Comparison of ENCODE assay signal across 10 cellular contexts in genomic region chr11:66337103-66337899, GRCh38. TPM values are rescaled to one million over a fixed set of nuclear protein-coding genes. Genes with fewer than 3 reads are reported as not detected.
DNase-seq lines count a peak whose midpoint lies in the region; ATAC-seq, FAIRE-seq and TF ChIP-seq lines count a peak whose summit lies in the region.
"Had no signal": no experiment of that assay in that cellular context is flagged by ENCODE, and none has a peak within 500 bp of the region (broad histone marks: within the 10 kb centered on the region; RNA-seq: fewer than 3 reads in every experiment).

No MANE protein-coding gene starts in this region.

- H2AFZ ChIP-seq in K562 (ENCODE audit: low read depth, low read length) (no peak overlapping the region), mesenchymal stem cell (ENCODE audit: low read depth, low read length) (no peak overlapping the region)

- H2BK5ac ChIP-seq in mesenchymal stem cell (ENCODE audit: low read depth, low read length, poor library complexity, severe bottlenecking): peak overlapping the region; percentile 11

- no peak for TF ChIP-seq EP300 in K562 (IDR thresholded peaks at IDR 0.05; ENCODE audit: low read length)

- intact Hi-C loops in A673 (cut with micrococcal nuclease; ENCODE audit: unreplicated experiment): no loop called here
- intact Hi-C loops in K562 (cut with micrococcal nuclease): no loop called here

- H2AK5ac ChIP-seq in mesenchymal stem cell (ENCODE audit: low read length, severe bottlenecking): peak overlapping the region; percentile 36

- H3K18ac ChIP-seq in mesenchymal stem cell (ENCODE audit: low read depth in 1 of 2, low read length in 2 of 2): peak overlapping the region; percentile 4 to 44

- H4K91ac ChIP-seq in mesenchymal stem cell (ENCODE audit: low read length): peak overlapping the region; percentile 77

- DNase-seq in A673 (ENCODE audit: low spot score) (no peak), HT1080 (ENCODE audit: low read depth) (peak; percentile 38), K562 (ENCODE audit: extremely low read depth in 1 of 4, low spot score in 3 of 4) (peak in 1 of 4 experiments; percentile 8), mesenchymal stem cell (peak; percentile 75), iPS-NIHi7 (ENCODE audit: extremely low spot score) (no peak)
- no peak for DNase-seq in stimulated activated naive CD4-positive, alpha-beta T cell treated with Interleukin-2 at 50 U/mL for 16 hours (lab: John Stamatoyannopoulos, UW)

- H2BK15ac ChIP-seq in mesenchymal stem cell (ENCODE audit: low read depth, poor library complexity, severe bottlenecking): peak overlapping the region; percentile 65

- POLR2A ChIA-PET in A673 (lab: Charles Lee; ENCODE audit: low non-redundant PET) (no interaction called here), K562 (lab: Yijun Ruan, JAX) (interaction anchor here (0.6 to 1.7 kb wide), 3 partner anchors 11 to 56 kb away, joined by 3 to 5 read pairs (median 4); partner anchors contain the start of genes B4GAT1 and YIF1A)

- no peak overlapping the region for H3K4me2 ChIP-seq in K562 (ENCODE audit: insufficient read depth, low read length)
- H3K4me2 ChIP-seq in mesenchymal stem cell (ENCODE audit: low read length, poor library complexity, severe bottlenecking): peak overlapping the region; percentile 68

- no peak for TF ChIP-seq RAD21 in K562 (CRISPR knock-in tag; conservative IDR thresholded peaks at IDR 0.05 in 1 of 2, IDR thresholded peaks at IDR 0.05 in 1 of 2)

- CTCF ChIA-PET in A673 (lab: Charles Lee) (no interaction called here), K562 (lab: Yijun Ruan, JAX; ENCODE audit: low intra/inter-chr PET ratio) (interaction anchor here (0.5 to 1.7 kb wide), 3 partner anchors 26 to 1216 kb away, joined by 3 to 8 read pairs (median 8); no protein-coding TSS in a partner anchor)

- in situ Hi-C loops in K562 (cut with MboI): no loop called here

- H4K20me1 ChIP-seq in K562 (replicated peaks; ENCODE audit: control insufficient read depth, insufficient read depth, low read length): peaks cover 3% of the 10 kb centered on the region; the same call in 1 of the 2 replicates

- H2BK12ac ChIP-seq in mesenchymal stem cell (ENCODE audit: low read length in 2 of 2): peak overlapping the region; percentile 56 to 90

- H3K4me3 ChIP-seq in A673 (ENCODE audit: low read depth, low read length, poor library complexity, severe bottlenecking) (no peak overlapping the region), K562 (no peak overlapping the region), mesenchymal stem cell (ENCODE audit: insufficient read depth in 1 of 2, low read depth in 1 of 2, low read length in 2 of 2) (no peak overlapping the region)

- H3K9ac ChIP-seq in K562 (ENCODE audit: insufficient read depth in 1 of 2, low read depth in 2 of 2, low read length in 2 of 2) (peak overlapping the region in 1 of 2 experiments; percentile 78; a peak in 1 of 4 replicates), mesenchymal stem cell (ENCODE audit: low read length) (peak overlapping the region; percentile 99)

- no peaks in the 10 kb centered on the region for H3K9me3 ChIP-seq in A673 (ENCODE audit: low read depth, low read length, poor library complexity, severe bottlenecking)
- no peaks in the 10 kb centered on the region for H3K9me3 ChIP-seq in K562 (replicated peaks; ENCODE audit: control insufficient read depth, insufficient read depth, low read depth, low read length)
- H3K9me3 ChIP-seq in mesenchymal stem cell (ENCODE audit: control insufficient read depth, low read length): no peaks in the 10 kb centered on the region
- H3K9me3 ChIP-seq: ovary had no signal

- no peak overlapping the region for H3K14ac ChIP-seq in mesenchymal stem cell (ENCODE audit: low read length in 2 of 2)

- peaks cover 33% of the 10 kb centered on the region for H3K79me1 ChIP-seq in mesenchymal stem cell (replicated peaks; ENCODE audit: low read length, poor library complexity, severe bottlenecking)

- H2BK120ac ChIP-seq in mesenchymal stem cell (ENCODE audit: low read depth, low read length): no peak overlapping the region

- TF ChIP-seq POLR2A in K562 (conservative IDR thresholded peaks at IDR 0.05): no peak

- H3K27ac ChIP-seq in A673 (ENCODE audit: low read depth, low read length, poor library complexity, severe bottlenecking): peak overlapping the region; percentile 69
- H3K27ac ChIP-seq in K562 (ENCODE audit: extremely low read depth, low read depth, low read length): no peak overlapping the region
- peak overlapping the region; percentile 97 for H3K27ac ChIP-seq in mesenchymal stem cell (ENCODE audit: low read length, poor library complexity, severe bottlenecking)

- TF ChIP-seq CTCF in A673 (conservative IDR thresholded peaks at IDR 0.05; ENCODE audit: low read depth, low read length) (no peak), K562 (IDR thresholded peaks at IDR 0.05 in 2 of 3, conservative IDR thresholded peaks at IDR 0.05 in 1 of 3; ENCODE audit: insufficient read depth in 2 of 3, low read depth in 1 of 3, low read length in 3 of 3) (no peak)

- no peak for ATAC-seq in K562
- ATAC-seq in HG02870 (IDR thresholded peaks at IDR 0.05; ENCODE audit: unreplicated experiment): no peak
- no peak for ATAC-seq in HG02610 (IDR thresholded peaks at IDR 0.05; ENCODE audit: unreplicated experiment)

- H3K36me3 ChIP-seq in A673 (ENCODE audit: insufficient read depth, low read length, poor library complexity, severe bottlenecking) (peaks cover 16% of the 10 kb centered on the region), K562 (ENCODE audit: control insufficient read depth, insufficient read depth, low read length) (peaks cover 51% of the 10 kb centered on the region; the same call in 2 of the 3 replicates), mesenchymal stem cell (ENCODE audit: control insufficient read depth in 1 of 2, insufficient read depth in 2 of 2, low read depth in 1 of 2, low read length in 2 of 2) (peaks cover 63 to 77% of the 10 kb centered on the region in 2 experiments)
- H3K36me3 ChIP-seq: ovary had no signal

- 77% methylated on average over 11 of the region's 18 CpGs for WGBS in K562 (ENCODE audit: insufficient coverage, low coverage, missing lambda C conversion rate)
- 41% methylated on average over 18 of the region's 18 CpGs for WGBS in mesenchymal stem cell

- no TSS peak for BruUV-seq in A673 (replicated peaks; lab: Mats Ljungman, UMichigan)
- no TSS peak for BruUV-seq in K562 (replicated peaks; lab: Mats Ljungman, UMichigan)

- H3K9me1 ChIP-seq in K562 (ENCODE audit: control insufficient read depth, insufficient read depth, low read length): no peaks in the 10 kb centered on the region

- H4K8ac ChIP-seq in mesenchymal stem cell (ENCODE audit: low read length): peak overlapping the region; percentile 84

- no peak for FAIRE-seq in K562 (lab: Jason Lieb, UNC)
- FAIRE-seq: colon had no signal

- H3K79me2 ChIP-seq in K562 (ENCODE audit: control insufficient read depth, insufficient read depth, low read length): no peaks in the 10 kb centered on the region

- peaks cover 25% of the 10 kb centered on the region for H3K4me1 ChIP-seq in A673 (ENCODE audit: insufficient read depth, low read length, poor library complexity, severe bottlenecking)
- H3K4me1 ChIP-seq in K562 (replicated peaks in 1 of 2; ENCODE audit: control insufficient read depth in 2 of 2, insufficient read depth in 2 of 2, low read length in 2 of 2): peaks cover 7 to 51% of the 10 kb centered on the region in 2 experiments; a peak in 4 of 5 replicates
- H3K4me1 ChIP-seq in mesenchymal stem cell (ENCODE audit: control insufficient read depth, insufficient read depth, low read depth, low read length): peaks cover 71% of the 10 kb centered on the region

- H3K4ac ChIP-seq in mesenchymal stem cell (ENCODE audit: low read depth in 1 of 2, low read length in 2 of 2): peak overlapping the region; percentile 52 to 63

- H3K23ac ChIP-seq in mesenchymal stem cell (ENCODE audit: low read length in 2 of 2): peak overlapping the region in 1 of 2 experiments; percentile 53

- H3K27me3 ChIP-seq in A673 (replicated peaks; ENCODE audit: insufficient read depth, low read depth, low read length, poor library complexity): no peaks in the 10 kb centered on the region
- H3K27me3 ChIP-seq in K562 (ENCODE audit: control insufficient read depth in 2 of 2, insufficient read depth in 2 of 2, low read length in 2 of 2): no peaks in the 10 kb centered on the region
- no peaks in the 10 kb centered on the region for H3K27me3 ChIP-seq in mesenchymal stem cell (ENCODE audit: control insufficient read depth in 1 of 2, insufficient read depth in 1 of 2, low read length in 2 of 2)
- H3K27me3 ChIP-seq: ovary had no signal

RNA-seq across cellular contexts. Expression of gene RIN1, which starts 1.1 kb away (rescaled TPM):
- total RNA-seq in A673 (2021) (4.9 and 6.4 TPM in 2 replicates), K562 (2014; rRNA removed) (0.73 and 0.90 TPM in 2 replicates), K562 (2014; rRNA removed; fragmentation: Illumina TruSeq; extraction: Trizol) (0.25 TPM in 1 of 2 replicates, not detected in the other), K562 (2015; rRNA removed; fragmentation: Illumina TruSeq; extraction: Trizol) (0.34 and 0.47 TPM in 2 replicates), K562 (2021) (0.40 and 1.2 TPM in 2 replicates)
- total RNA-seq in HT1080 (2014; rRNA removed; shearing (Covaris generic)): 44.2 and 47.5 TPM in 2 replicates
- 32.2 and 34.4 TPM in 2 replicates for polyA plus RNA-seq in HT1080 (2015; cell fraction: cytosol; rRNA removed)
- 77.1 and 80.4 TPM in 2 replicates for polyA plus RNA-seq in HT1080 (2015; cell fraction: nucleus; rRNA removed)
- total RNA-seq in K562 (2011; cell fraction: chromatin; rRNA removed; ENCODE audit: low replicate concordance): 0.74 and 1.8 TPM in 2 replicates
- 0.79 and 1.2 TPM in 2 replicates for total RNA-seq in K562 (2011; cell fraction: nucleolus; rRNA removed)
- 1.1 and 1.2 TPM in 2 replicates for total RNA-seq in K562 (2011; cell fraction: nucleoplasm; rRNA removed)
- polyA plus RNA-seq in K562 (2011; rRNA removed) (0.20 and 0.35 TPM in 2 replicates), K562 (2014; fragmentation: Illumina TruSeq; extraction: Trizol) (0.36 and 0.43 TPM in 2 replicates), K562 (2014; fragmentation: Nextera tagmentation; extraction: Ambion mirVana) (under 1 TPM in 1 of 2 experiments, not detected in 1; 0.01 TPM), K562 (2014; rRNA removed) (0.26 and 0.48 TPM in 2 replicates)
- 0.21 and 1.2 TPM in 2 replicates for polyA plus RNA-seq in K562 (2011; cell fraction: cytosol; rRNA removed)
- polyA plus RNA-seq in K562 (2011; cell fraction: nucleus; rRNA removed): 2.0 and 3.7 TPM in 2 replicates
- 0.76 and 1.3 TPM in 2 replicates for polyA plus RNA-seq in K562 (2012)
- polyA minus RNA-seq in K562 (2011; rRNA and poly(A)+ RNA removed): 0.15 TPM in 1 of 2 replicates, not detected in the other
- 0.29 and 1.3 TPM in 2 replicates for polyA minus RNA-seq in K562 (2011; cell fraction: cytosol; rRNA and poly(A)+ RNA removed)
- polyA minus RNA-seq in K562 (2011; cell fraction: nucleus; rRNA and poly(A)+ RNA removed): 0.67 and 1.2 TPM in 2 replicates
- polyA plus RNA-seq in mesenchymal stem cell (2013, experiment 1 of 2): 29.1 TPM
- polyA plus RNA-seq in mesenchymal stem cell (2013, experiment 2 of 2): 26.9 TPM

RNA-seq across cellular contexts. Expression of gene BRMS1, which starts 7.6 kb away (rescaled TPM):
- total RNA-seq in A673 (2021): 76.8 and 93.5 TPM in 2 replicates
- 69.9 and 78.7 TPM in 2 replicates for total RNA-seq in HT1080 (2014; rRNA removed; shearing (Covaris generic))
- polyA plus RNA-seq in HT1080 (2015; cell fraction: cytosol; rRNA removed): 35.2 and 45.6 TPM in 2 replicates
- 33.7 and 35.1 TPM in 2 replicates for polyA plus RNA-seq in HT1080 (2015; cell fraction: nucleus; rRNA removed)
- 15.8 and 32.2 TPM in 2 replicates for total RNA-seq in K562 (2011; cell fraction: chromatin; rRNA removed; ENCODE audit: low replicate concordance)
- 24.8 and 25.1 TPM in 2 replicates for total RNA-seq in K562 (2011; cell fraction: nucleolus; rRNA removed)
- total RNA-seq in K562 (2011; cell fraction: nucleoplasm; rRNA removed): 14.6 and 20.0 TPM in 2 replicates
- 76.9 and 78.8 TPM in 2 replicates for total RNA-seq in K562 (2014; rRNA removed)
- total RNA-seq in K562 (2014; rRNA removed; fragmentation: Illumina TruSeq; extraction: Trizol): 23.2 and 31.8 TPM in 2 replicates
- 59.9 and 65.3 TPM in 2 replicates for total RNA-seq in K562 (2015; rRNA removed; fragmentation: Illumina TruSeq; extraction: Trizol)
- 47.4 and 47.6 TPM in 2 replicates for total RNA-seq in K562 (2021)
- polyA plus RNA-seq in K562 (2011; rRNA removed): 29.3 and 33.4 TPM in 2 replicates
- 31.7 and 54.1 TPM in 2 replicates for polyA plus RNA-seq in K562 (2011; cell fraction: cytosol; rRNA removed)
- polyA plus RNA-seq in K562 (2011; cell fraction: nucleus; rRNA removed): 33.9 and 46.0 TPM in 2 replicates
- 41.0 and 43.8 TPM in 2 replicates for polyA plus RNA-seq in K562 (2012)
- 33.3 and 44.6 TPM in 2 replicates for polyA plus RNA-seq in K562 (2014; fragmentation: Illumina TruSeq; extraction: Trizol)
- polyA plus RNA-seq in K562 (2014; fragmentation: Nextera tagmentation; extraction: Ambion mirVana): 1 to 10 TPM; 2.2 to 4.5 TPM
- 65.5 and 67.8 TPM in 2 replicates for polyA plus RNA-seq in K562 (2014; rRNA removed)
- 10.6 and 12.7 TPM in 2 replicates for polyA minus RNA-seq in K562 (2011; rRNA and poly(A)+ RNA removed)
- 6.5 and 12.8 TPM in 2 replicates for polyA minus RNA-seq in K562 (2011; cell fraction: cytosol; rRNA and poly(A)+ RNA removed)
- 7.0 and 10.6 TPM in 2 replicates for polyA minus RNA-seq in K562 (2011; cell fraction: nucleus; rRNA and poly(A)+ RNA removed)
- 37.1 TPM for polyA plus RNA-seq in mesenchymal stem cell (2013, experiment 1 of 2)
- polyA plus RNA-seq in mesenchymal stem cell (2013, experiment 2 of 2): 35.4 TPM

RNA-seq across cellular contexts. Expression of gene B4GAT1, which starts 10.1 kb away (rescaled TPM):
- 47.1 and 53.6 TPM in 2 replicates for total RNA-seq in A673 (2021)
- total RNA-seq in HT1080 (2014; rRNA removed; shearing (Covaris generic)): 27.0 and 34.4 TPM in 2 replicates
- polyA plus RNA-seq in HT1080 (2015; cell fraction: cytosol; rRNA removed): 20.8 and 21.7 TPM in 2 replicates
- polyA plus RNA-seq in HT1080 (2015; cell fraction: nucleus; rRNA removed): 28.5 and 31.5 TPM in 2 replicates
- total RNA-seq in K562 (2011; cell fraction: chromatin; rRNA removed; ENCODE audit: low replicate concordance): 2.6 and 5.4 TPM in 2 replicates
- 9.3 and 11.3 TPM in 2 replicates for total RNA-seq in K562 (2011; cell fraction: nucleolus; rRNA removed)
- total RNA-seq in K562 (2011; cell fraction: nucleoplasm; rRNA removed): 6.2 and 6.6 TPM in 2 replicates
- 9.5 and 11.7 TPM in 2 replicates for total RNA-seq in K562 (2014; rRNA removed)
- 3.7 TPM in 2 replicates for total RNA-seq in K562 (2014; rRNA removed; fragmentation: Illumina TruSeq; extraction: Trizol)
- 6.6 and 7.4 TPM in 2 replicates for total RNA-seq in K562 (2015; rRNA removed; fragmentation: Illumina TruSeq; extraction: Trizol)
- total RNA-seq in K562 (2021): 8.6 and 8.7 TPM in 2 replicates
- 3.4 and 4.6 TPM in 2 replicates for polyA plus RNA-seq in K562 (2011; rRNA removed)
- polyA plus RNA-seq in K562 (2011; cell fraction: cytosol; rRNA removed): 4.2 and 7.4 TPM in 2 replicates
- polyA plus RNA-seq in K562 (2011; cell fraction: nucleus; rRNA removed): 3.3 and 3.4 TPM in 2 replicates
- polyA plus RNA-seq in K562 (2012): 11.4 and 15.9 TPM in 2 replicates
- polyA plus RNA-seq in K562 (2014; fragmentation: Illumina TruSeq; extraction: Trizol): 3.8 and 5.6 TPM in 2 replicates
- 1 to 10 TPM in 1 of 2 experiments, under 1 TPM in 1; 0.86 to 1.2 TPM for polyA plus RNA-seq in K562 (2014; fragmentation: Nextera tagmentation; extraction: Ambion mirVana)
- 5.7 and 6.8 TPM in 2 replicates for polyA plus RNA-seq in K562 (2014; rRNA removed)
- 2.1 and 3.4 TPM in 2 replicates for polyA minus RNA-seq in K562 (2011; rRNA and poly(A)+ RNA removed)
- 3.1 and 4.9 TPM in 2 replicates for polyA minus RNA-seq in K562 (2011; cell fraction: cytosol; rRNA and poly(A)+ RNA removed)
- 1.5 and 2.1 TPM in 2 replicates for polyA minus RNA-seq in K562 (2011; cell fraction: nucleus; rRNA and poly(A)+ RNA removed)
- polyA plus RNA-seq in mesenchymal stem cell (2013, experiment 1 of 2): 31.2 TPM
- 31.7 TPM for polyA plus RNA-seq in mesenchymal stem cell (2013, experiment 2 of 2)

RNA-seq across cellular contexts. Expression of gene CD248, which starts 20.5 kb away (rescaled TPM):
- total RNA-seq in A673 (2021) (97.8 and 111 TPM in 2 replicates), K562 (2014; rRNA removed) (not detected in 2 replicates), K562 (2014; rRNA removed; fragmentation: Illumina TruSeq; extraction: Trizol) (not detected in 2 replicates), K562 (2015; rRNA removed; fragmentation: Illumina TruSeq; extraction: Trizol) (not detected in 2 replicates), K562 (2021) (0.09 and 0.20 TPM in 2 replicates)
- not detected in 2 replicates for total RNA-seq in HT1080 (2014; rRNA removed; shearing (Covaris generic))
- polyA plus RNA-seq in HT1080 (2015; cell fraction: cytosol; rRNA removed): not detected in 2 replicates
- not detected in 2 replicates for polyA plus RNA-seq in HT1080 (2015; cell fraction: nucleus; rRNA removed)
- total RNA-seq in K562 (2011; cell fraction: chromatin; rRNA removed; ENCODE audit: low replicate concordance): not detected in 2 replicates
- not detected in 2 replicates for total RNA-seq in K562 (2011; cell fraction: nucleolus; rRNA removed)
- not detected in 2 replicates for total RNA-seq in K562 (2011; cell fraction: nucleoplasm; rRNA removed)
- polyA plus RNA-seq in K562 (2011; rRNA removed) (not detected in 2 replicates), K562 (2014; fragmentation: Illumina TruSeq; extraction: Trizol) (not detected in 2 replicates), K562 (2014; fragmentation: Nextera tagmentation; extraction: Ambion mirVana) (not detected), K562 (2014; rRNA removed) (not detected in 2 replicates)
- not detected in 2 replicates for polyA plus RNA-seq in K562 (2011; cell fraction: cytosol; rRNA removed)
- not detected in 2 replicates for polyA plus RNA-seq in K562 (2011; cell fraction: nucleus; rRNA removed)
- polyA plus RNA-seq in K562 (2012): 0.04 TPM in 1 of 2 replicates, not detected in the other
- polyA minus RNA-seq in K562 (2011; rRNA and poly(A)+ RNA removed): not detected in 2 replicates
- polyA minus RNA-seq in K562 (2011; cell fraction: cytosol; rRNA and poly(A)+ RNA removed): not detected in 2 replicates
- not detected in 2 replicates for polyA minus RNA-seq in K562 (2011; cell fraction: nucleus; rRNA and poly(A)+ RNA removed)
- 318 TPM for polyA plus RNA-seq in mesenchymal stem cell (2013, experiment 1 of 2)
- 313 TPM for polyA plus RNA-seq in mesenchymal stem cell (2013, experiment 2 of 2)

RNA-seq across cellular contexts. Expression of gene SLC29A2, which starts 34.3 kb away (rescaled TPM):
- total RNA-seq in A673 (2021) (60.4 and 62.4 TPM in 2 replicates), K562 (2014; rRNA removed) (13.3 and 22.5 TPM in 2 replicates), K562 (2014; rRNA removed; fragmentation: Illumina TruSeq; extraction: Trizol) (6.2 and 8.8 TPM in 2 replicates), K562 (2015; rRNA removed; fragmentation: Illumina TruSeq; extraction: Trizol) (14.2 and 16.1 TPM in 2 replicates), K562 (2021) (48.6 and 50.5 TPM in 2 replicates)
- 0.37 and 0.68 TPM in 2 replicates for total RNA-seq in HT1080 (2014; rRNA removed; shearing (Covaris generic))
- polyA plus RNA-seq in HT1080 (2015; cell fraction: cytosol; rRNA removed): 0.17 TPM in 1 of 2 replicates, not detected in the other
- 0.17 and 0.34 TPM in 2 replicates for polyA plus RNA-seq in HT1080 (2015; cell fraction: nucleus; rRNA removed)
- total RNA-seq in K562 (2011; cell fraction: chromatin; rRNA removed; ENCODE audit: low replicate concordance): 80.0 and 218 TPM in 2 replicates
- total RNA-seq in K562 (2011; cell fraction: nucleolus; rRNA removed): 123 and 132 TPM in 2 replicates
- 120 and 128 TPM in 2 replicates for total RNA-seq in K562 (2011; cell fraction: nucleoplasm; rRNA removed)
- polyA plus RNA-seq in K562 (2011; rRNA removed) (22.0 and 35.8 TPM in 2 replicates), K562 (2014; fragmentation: Illumina TruSeq; extraction: Trizol) (43.1 and 47.4 TPM in 2 replicates), K562 (2014; fragmentation: Nextera tagmentation; extraction: Ambion mirVana) (1 to 10 TPM; 2.4 to 2.5 TPM), K562 (2014; rRNA removed) (39.3 and 48.7 TPM in 2 replicates)
- polyA plus RNA-seq in K562 (2011; cell fraction: cytosol; rRNA removed): 24.0 and 39.3 TPM in 2 replicates
- polyA plus RNA-seq in K562 (2011; cell fraction: nucleus; rRNA removed): 152 and 232 TPM in 2 replicates
- 32.6 and 39.1 TPM in 2 replicates for polyA plus RNA-seq in K562 (2012)
- 7.0 and 7.7 TPM in 2 replicates for polyA minus RNA-seq in K562 (2011; rRNA and poly(A)+ RNA removed)
- polyA minus RNA-seq in K562 (2011; cell fraction: cytosol; rRNA and poly(A)+ RNA removed): 19.7 and 20.7 TPM in 2 replicates
- 19.7 and 19.9 TPM in 2 replicates for polyA minus RNA-seq in K562 (2011; cell fraction: nucleus; rRNA and poly(A)+ RNA removed)
- 14.6 TPM for polyA plus RNA-seq in mesenchymal stem cell (2013, experiment 1 of 2)
- polyA plus RNA-seq in mesenchymal stem cell (2013, experiment 2 of 2): 14.5 TPM

Comparison
In these comparisons a context has a peak if more than half of its experiments do, and no peak if none do; other contexts are left out.
1. DNase-seq: peak in HT1080 (single experiment) and mesenchymal stem cell (single experiment); none in A673 (single experiment), iPS-NIHi7 (single experiment) and stimulated activated naive CD4-positive, alpha-beta T cell treated with Interleukin-2 at 50 U/mL for 16 hours (single experiment).